8 cellular contexts compared by ENCODE assay signal in the genomic region with DNA sequence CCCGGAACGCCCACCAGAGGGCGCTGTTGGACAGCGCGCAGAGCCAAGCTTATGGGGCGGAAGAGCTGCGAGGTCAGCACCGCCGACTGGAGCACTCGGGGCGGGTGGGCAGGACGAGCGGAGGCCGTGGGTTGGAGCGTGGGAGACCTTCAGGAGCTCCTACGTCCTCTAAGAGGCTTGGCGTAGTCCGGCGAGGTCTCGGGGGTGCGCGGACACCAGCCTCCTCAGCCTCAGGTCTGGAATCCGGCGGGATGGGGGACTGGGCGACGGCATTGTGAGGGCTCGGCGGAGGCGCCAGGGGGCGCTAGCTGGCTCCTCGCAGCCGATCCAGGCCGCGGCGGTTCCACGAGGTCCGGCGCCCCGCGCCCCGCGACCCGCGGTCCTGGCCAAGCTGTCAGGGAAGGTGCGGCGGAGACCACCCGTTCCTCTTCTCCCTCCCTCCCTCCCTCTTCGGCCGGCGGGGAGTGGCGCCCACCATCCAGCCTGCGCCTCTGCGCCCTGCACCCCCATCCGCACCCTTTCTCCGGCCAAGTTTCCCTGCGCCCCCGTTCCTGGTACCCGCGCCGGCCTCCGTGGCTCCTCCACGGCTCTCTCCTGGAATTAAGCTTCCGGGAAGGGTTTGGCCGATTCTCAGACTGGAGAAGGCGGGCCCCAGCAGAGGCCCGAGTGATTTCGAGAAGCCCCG. TPM values are rescaled to one million over a fixed set of nuclear protein-coding genes. Genes with fewer than 3 reads are reported as not detected.
A peak's percentile ranks its signal among the peaks of the same experiment; 100 is the strongest.
DNase-seq lines count a peak whose midpoint lies in the region; ATAC-seq and TF ChIP-seq lines count a peak whose summit lies in the region.

No MANE protein-coding gene starts in this region.

- H3K27ac ChIP-seq in HUES6 (ENCODE audit: low read depth, low read length) (no peak overlapping the region), OCI-LY7 (ENCODE audit: low read depth, low read length, poor library complexity, severe bottlenecking) (no peak overlapping the region), esophagus muscularis mucosa (replicated peaks in 1 of 4) (no peak overlapping the region)

- TF ChIP-seq POLR2A in esophagus muscularis mucosa (IDR thresholded peaks at IDR 0.05; ENCODE audit: low read depth), result no peak

- no peak for TF ChIP-seq EP300 in esophagus muscularis mucosa (IDR thresholded peaks at IDR 0.05)

- TF ChIP-seq CTCF in OCI-LY7 (conservative IDR thresholded peaks at IDR 0.05; ENCODE audit: low read length) (peak; percentile 97), esophagus muscularis mucosa (IDR thresholded peaks at IDR 0.05) (peak; percentile 92 to 99 (median 96))

- H3K9me3 ChIP-seq in HUES6 (ENCODE audit: control insufficient read depth, insufficient read depth, low read depth, low read length) (no peaks in the 10 kb centered on the region), OCI-LY7 (ENCODE audit: low read length) (no peaks in the 10 kb centered on the region), esophagus muscularis mucosa (no peaks in the 10 kb centered on the region)

- H3K79me2 ChIP-seq in OCI-LY7 (ENCODE audit: insufficient read depth, low read depth, low read length), result no peaks in the 10 kb centered on the region

- no peaks in the 10 kb centered on the region for H3K36me3 Mint-ChIP-seq in naive B cell
- no peaks in the 10 kb centered on the region for H3K36me3 Mint-ChIP-seq in stimulated activated effector memory CD8-positive, alpha-beta T cell treated with anti-CD3 and anti-CD28 coated beads, Interleukin-12 subunit alpha, Interleukin-12 subunit beta, amount 100 ng/mL, for 72 hours

- H4K20me1 ChIP-seq in OCI-LY7 (ENCODE audit: insufficient read depth, low read length), result no peaks in the 10 kb centered on the region

- peaks cover 0 to 4% (median 0%) of the 10 kb centered on the region in 7 donors for H3K9me3 Mint-ChIP-seq in naive B cell
- H3K9me3 Mint-ChIP-seq in stimulated activated effector memory CD8-positive, alpha-beta T cell treated with anti-CD3 and anti-CD28 coated beads, Interleukin-12 subunit alpha, Interleukin-12 subunit beta, amount 100 ng/mL, for 72 hours, result no peaks in the 10 kb centered on the region

- H3K4me1 ChIP-seq in HUES6 (ENCODE audit: control insufficient read depth, insufficient read depth, low read length) (peaks cover 12% of the 10 kb centered on the region), OCI-LY7 (ENCODE audit: insufficient read depth, low read length, poor library complexity, severe bottlenecking) (peaks cover 3% of the 10 kb centered on the region), esophagus muscularis mucosa (peaks cover 13 to 38% (median 29%) of the 10 kb centered on the region in 4 donors)

- H3K27me3 ChIP-seq in HUES6 (ENCODE audit: control insufficient read depth, insufficient read depth, low read length) (peaks cover 100% of the 10 kb centered on the region), esophagus muscularis mucosa (peaks cover 0 to 100% (median 62%) of the 10 kb centered on the region in 4 donors)

- WGBS in esophagus muscularis mucosa, result 1% methylated on average over 15 of the region's 68 CpGs

- ATAC-seq in GM21447 (IDR thresholded peaks at IDR 0.05; ENCODE audit: unreplicated experiment), result peak; percentile 85
- ATAC-seq in naive B cell (ENCODE audit: low read depth in 2 of 2), result peak; percentile 88 to 89
- ATAC-seq in stimulated activated effector memory CD8-positive, alpha-beta T cell treated with anti-CD3 and anti-CD28 coated beads, Interleukin-12 subunit alpha, Interleukin-12 subunit beta, amount 100 ng/mL, for 72 hours, result peak; percentile 91

- BruUV-seq in OCI-LY7 (replicated peaks; lab: Mats Ljungman, UMichigan), result no TSS peak

- H3K9me2 ChIP-seq in OCI-LY7 (ENCODE audit: insufficient read depth, low read length), result no peaks in the 10 kb centered on the region

- H3K4me1 Mint-ChIP-seq in naive B cell, result peaks cover 11 to 30% (median 21%) of the 10 kb centered on the region in 3 donors
- H3K4me1 Mint-ChIP-seq in stimulated activated effector memory CD8-positive, alpha-beta T cell treated with anti-CD3 and anti-CD28 coated beads, Interleukin-12 subunit alpha, Interleukin-12 subunit beta, amount 100 ng/mL, for 72 hours, result peaks cover 28% of the 10 kb centered on the region

- peak overlapping the region; percentile 69 for H3K4me2 ChIP-seq in OCI-LY7 (ENCODE audit: low read length)

- peak overlapping the region; percentile 62 for H2AFZ ChIP-seq in OCI-LY7 (ENCODE audit: low read length)

- H3K27ac Mint-ChIP-seq in naive B cell, result peak overlapping the region in 3 of 6 donors; percentile 7 to 89 (median 80)
- peak overlapping the region; percentile 45 for H3K27ac Mint-ChIP-seq in stimulated activated effector memory CD8-positive, alpha-beta T cell treated with anti-CD3 and anti-CD28 coated beads, Interleukin-12 subunit alpha, Interleukin-12 subunit beta, amount 100 ng/mL, for 72 hours

- intact Hi-C loops in OCI-LY7 (cut with micrococcal nuclease; ENCODE audit: unreplicated experiment), result loop anchor here (1.0 kb wide), 2 partner anchors 71 to 113 kb away; no protein-coding TSS in a partner anchor
- intact Hi-C loops in esophagus muscularis mucosa (cut with DNase I), result loop anchor here (1.0 kb wide), 1 partner anchor 71 kb away; no protein-coding TSS in a partner anchor

- peaks cover 68 to 90% (median 83%) of the 10 kb centered on the region in 3 donors for H3K27me3 Mint-ChIP-seq in naive B cell

- no peak overlapping the region for H3K9ac ChIP-seq in HUES6 (ENCODE audit: low read length)

- H3K36me3 ChIP-seq in HUES6 (ENCODE audit: control insufficient read depth, insufficient read depth, low read length), result no peaks in the 10 kb centered on the region
- no peaks in the 10 kb centered on the region for H3K36me3 ChIP-seq in OCI-LY7 (ENCODE audit: insufficient read depth, low read length)
- no peaks in the 10 kb centered on the region for H3K36me3 ChIP-seq in esophagus muscularis mucosa

- POLR2A ChIA-PET in OCI-LY7 (lab: Charles Lee), result interaction anchor here (0.5 to 0.6 kb wide), 2 partner anchors 15 to 17 kb away, joined by 4 read pairs; no protein-coding TSS in a partner anchor

- DNase-seq in DMS 273 treated with DMSO at 0.1 percent for 48 hours (lab: John Stamatoyannopoulos, UW) (peak; percentile 30), OCI-LY7 (ENCODE audit: low spot score) (peak; percentile 80), esophagus muscularis mucosa (ENCODE audit: extremely low spot score) (no peak), naive B cell (peak; percentile 79)
- peak; percentile 86 for DNase-seq in activated T-cell treated with anti-CD3 and anti-CD28 coated beads, Interleukin-2, amount 50 U/mL, for 1 hour
- DNase-seq in stimulated activated effector memory CD8-positive, alpha-beta T cell treated with anti-CD3 and anti-CD28 coated beads, Interleukin-12 subunit alpha, Interleukin-12 subunit beta, amount 100 ng/mL, for 72 hours (ENCODE audit: low spot score in 2 of 2), result peak; percentile 92 to 93

- CTCF ChIA-PET in OCI-LY7 (lab: Charles Lee; ENCODE audit: unreplicated experiment), result interaction anchor here (0.5 to 1.2 kb wide), 13 partner anchors 10 to 1029 kb away, joined by 3 to 10 read pairs (median 4); no protein-coding TSS in a partner anchor

- peak overlapping the region; percentile 58 for H3K4me3 ChIP-seq in HUES6 (ENCODE audit: low read depth, low read length)
- peak overlapping the region; percentile 67 for H3K4me3 ChIP-seq in OCI-LY7 (ENCODE audit: low read depth, low read length, poor library complexity, severe bottlenecking)
- H3K4me3 ChIP-seq in esophagus muscularis mucosa, result peak overlapping the region; percentile 51 to 66 (median 55)

- H3K4me3 Mint-ChIP-seq in naive B cell, result peak overlapping the region; percentile 77 to 92 (median 84)
- peak overlapping the region; percentile 70 for H3K4me3 Mint-ChIP-seq in stimulated activated effector memory CD8-positive, alpha-beta T cell treated with anti-CD3 and anti-CD28 coated beads, Interleukin-12 subunit alpha, Interleukin-12 subunit beta, amount 100 ng/mL, for 72 hours

RNA-seq across cellular contexts. Expression of gene POLG, which starts 24.3 kb away (rescaled TPM):
- total RNA-seq in OCI-LY7 (2014; rRNA removed; shearing (Covaris generic)), result 78.3 and 80.2 TPM in 2 replicates
- total RNA-seq in OCI-LY7 (2022) (91.6 and 93.7 TPM in 2 replicates), esophagus muscularis mucosa (10 to 100 TPM; 51.0 to 86.0 (median 66.7) TPM)
- 10 to 100 TPM; 23.7 to 61.3 (median 28.5) TPM for polyA plus RNA-seq in naive B cell (ENCODE audit: low read depth in 6 of 6)
